In the genomic region with DNA sequence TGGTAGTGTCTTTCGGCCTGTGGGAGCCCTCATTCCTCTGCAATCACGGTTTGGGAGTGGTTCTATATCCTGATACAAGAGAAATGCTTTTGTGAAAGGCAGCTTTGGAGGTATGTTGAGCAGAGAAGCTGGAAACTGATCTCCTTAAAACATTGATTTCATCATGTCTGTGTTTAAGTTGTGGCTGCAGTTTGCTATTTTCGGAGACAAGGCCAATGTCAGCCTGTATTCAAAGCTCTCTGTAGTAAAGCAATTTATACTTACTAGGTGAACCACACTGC, we compare ENCODE assay signal across 27 cellular contexts.
"Had no signal": no experiment of that assay in that cellular context is flagged by ENCODE, and none has a peak within 500 bp of the region (broad histone marks: within the 10 kb centered on the region; RNA-seq: fewer than 3 reads in every experiment).

No MANE protein-coding gene starts in this region.

- H3K4me2 ChIP-seq: hepatocyte, neural progenitor cell had no signal

- H3K4me1 ChIP-seq: ascending aorta, breast epithelium, colonic mucosa, esophagus squamous epithelium, foreskin keratinocyte, lower lobe of right lung, neural progenitor cell, thyroid gland, upper lobe of right lung had no signal

- ATAC-seq: activated CD8-positive, alpha-beta memory T cell treated with anti-CD3 and anti-CD28 coated beads, Interleukin-2, amount 10 ng/mL, durations not matched to agents 7 days and 5 days; activated CD8-positive, alpha-beta T cell treated with anti-CD3 and anti-CD28 coated beads for 36 hours; foreskin keratinocyte; left lobe of liver; lower lobe of right lung; naive thymus-derived CD4-positive, alpha-beta T cell; stimulated activated naive CD8-positive, alpha-beta T cell treated with anti-CD3 and anti-CD28 coated beads, Interleukin-15, Interleukin-2, amounts not matched to agents 100 U/mL and 50 U/mL, for 24 hours; upper lobe of right lung had no signal

- H3K4me3 ChIP-seq: ascending aorta, breast epithelium, colonic mucosa, esophagus squamous epithelium, hepatocyte, lower lobe of right lung, neural progenitor cell, thyroid gland, upper lobe of right lung had no signal

- H3K27ac Mint-ChIP-seq: activated CD4-positive, alpha-beta T cell treated with anti-CD3 and anti-CD28 coated beads, Interleukin-2, amount 10 ng/mL, durations not matched to agents 7 days and 5 days; activated CD8-positive, alpha-beta memory T cell treated with anti-CD3 and anti-CD28 coated beads, Interleukin-2, amount 10 ng/mL, durations not matched to agents 7 days and 5 days; activated CD8-positive, alpha-beta T cell treated with anti-CD3 and anti-CD28 coated beads for 36 hours; activated naive CD4-positive, alpha-beta T cell treated with anti-CD3 and anti-CD28 coated beads, Interleukin-2, amount 50 U/mL, for 24 hours; immature natural killer cell; naive thymus-derived CD4-positive, alpha-beta T cell; neural progenitor cell had no signal

- H3K27me3 Mint-ChIP-seq: activated CD4-positive, alpha-beta T cell treated with anti-CD3 and anti-CD28 coated beads, Interleukin-2, amount 10 ng/mL, durations not matched to agents 7 days and 5 days; activated CD8-positive, alpha-beta memory T cell treated with anti-CD3 and anti-CD28 coated beads, Interleukin-2, amount 10 ng/mL, durations not matched to agents 7 days and 5 days; activated CD8-positive, alpha-beta T cell treated with anti-CD3 and anti-CD28 coated beads for 36 hours; activated naive CD4-positive, alpha-beta T cell treated with anti-CD3 and anti-CD28 coated beads, Interleukin-2, amount 50 U/mL, for 24 hours; naive thymus-derived CD4-positive, alpha-beta T cell had no signal

- H2AFZ ChIP-seq: hepatocyte, neural progenitor cell had no signal

- H3K9me3 ChIP-seq: ascending aorta, breast epithelium, colonic mucosa, esophagus squamous epithelium, lower lobe of right lung, thyroid gland, upper lobe of right lung had no signal

- H3K27ac ChIP-seq: ascending aorta, breast epithelium, colonic mucosa, esophagus squamous epithelium, foreskin keratinocyte, hepatocyte, lower lobe of right lung, neural progenitor cell, thyroid gland, upper lobe of right lung, VCaP had no signal

- H3K79me2 ChIP-seq: hepatocyte had no signal

- H3K27me3 ChIP-seq: ascending aorta, breast epithelium, colonic mucosa, esophagus squamous epithelium, hepatocyte, neural progenitor cell, thyroid gland, upper lobe of right lung had no signal

- H3K36me3 Mint-ChIP-seq: activated CD8-positive, alpha-beta memory T cell treated with anti-CD3 and anti-CD28 coated beads, Interleukin-2, amount 10 ng/mL, durations not matched to agents 7 days and 5 days; immature natural killer cell; neural progenitor cell had no signal

- H3K36me3 ChIP-seq: ascending aorta, breast epithelium, colonic mucosa, esophagus squamous epithelium, lower lobe of right lung, neural progenitor cell, thyroid gland, upper lobe of right lung had no signal

- H3K9me3 Mint-ChIP-seq: activated CD4-positive, alpha-beta T cell treated with anti-CD3 and anti-CD28 coated beads, Interleukin-2, amount 10 ng/mL, durations not matched to agents 7 days and 5 days; activated CD8-positive, alpha-beta T cell treated with anti-CD3 and anti-CD28 coated beads for 36 hours; activated naive CD4-positive, alpha-beta T cell treated with anti-CD3 and anti-CD28 coated beads, Interleukin-2, amount 50 U/mL, for 24 hours; neural progenitor cell had no signal

- H3K4me3 Mint-ChIP-seq: activated CD4-positive, alpha-beta T cell treated with anti-CD3 and anti-CD28 coated beads, Interleukin-2, amount 10 ng/mL, durations not matched to agents 7 days and 5 days; activated CD8-positive, alpha-beta memory T cell treated with anti-CD3 and anti-CD28 coated beads, Interleukin-2, amount 10 ng/mL, durations not matched to agents 7 days and 5 days; activated CD8-positive, alpha-beta T cell treated with anti-CD3 and anti-CD28 coated beads for 36 hours; activated naive CD4-positive, alpha-beta T cell treated with anti-CD3 and anti-CD28 coated beads, Interleukin-2, amount 50 U/mL, for 24 hours; immature natural killer cell; naive thymus-derived CD4-positive, alpha-beta T cell; neural progenitor cell had no signal

- DNase-seq: activated CD4-positive, alpha-beta T cell treated with anti-CD3 and anti-CD28 coated beads, Interleukin-2, amount 10 ng/mL, durations not matched to agents 7 days and 5 days; activated CD4-positive, CD25-positive, alpha-beta regulatory T cell treated with anti-CD3 and anti-CD28 coated beads, Interleukin-2, amount 50 U/mL, for 72 hours; activated CD8-positive, alpha-beta memory T cell treated with anti-CD3 and anti-CD28 coated beads, Interleukin-2, amount 10 ng/mL, durations not matched to agents 7 days and 5 days; activated CD8-positive, alpha-beta T cell treated with anti-CD3 and anti-CD28 coated beads for 36 hours; activated gamma-delta T cell; activated T-cell treated with anti-CD3 and anti-CD28 coated beads for 4 hours; colonic mucosa; esophagus squamous epithelium; foreskin keratinocyte; glutamatergic neuron; immature natural killer cell; lower lobe of right lung; mesendoderm; naive thymus-derived CD4-positive, alpha-beta T cell; retina; stimulated activated CD4-positive, alpha-beta T cell treated with anti-CD3 and anti-CD28 coated beads, Interleukin-12 subunit alpha, Interleukin-12 subunit beta, amount 100 ng/mL, for 4 hours; stimulated activated CD4-positive, alpha-beta T cell treated with anti-CD3 and anti-CD28 coated beads, Interleukin-4, amount 100 ng/mL, for 4 hours; stimulated activated naive CD8-positive, alpha-beta T cell treated with anti-CD3 and anti-CD28 coated beads, Interleukin-15, Interleukin-2, amounts not matched to agents 100 U/mL and 50 U/mL, for 24 hours; thyroid gland; upper lobe of right lung had no signal

- H3K9ac ChIP-seq: neural progenitor cell had no signal

- H3K4me1 Mint-ChIP-seq: activated CD4-positive, alpha-beta T cell treated with anti-CD3 and anti-CD28 coated beads, Interleukin-2, amount 10 ng/mL, durations not matched to agents 7 days and 5 days; activated CD8-positive, alpha-beta memory T cell treated with anti-CD3 and anti-CD28 coated beads, Interleukin-2, amount 10 ng/mL, durations not matched to agents 7 days and 5 days; activated naive CD4-positive, alpha-beta T cell treated with anti-CD3 and anti-CD28 coated beads, Interleukin-2, amount 50 U/mL, for 24 hours; immature natural killer cell; naive thymus-derived CD4-positive, alpha-beta T cell; neural progenitor cell had no signal
